9 cellular contexts compared by ENCODE assay signal in the genomic region with DNA sequence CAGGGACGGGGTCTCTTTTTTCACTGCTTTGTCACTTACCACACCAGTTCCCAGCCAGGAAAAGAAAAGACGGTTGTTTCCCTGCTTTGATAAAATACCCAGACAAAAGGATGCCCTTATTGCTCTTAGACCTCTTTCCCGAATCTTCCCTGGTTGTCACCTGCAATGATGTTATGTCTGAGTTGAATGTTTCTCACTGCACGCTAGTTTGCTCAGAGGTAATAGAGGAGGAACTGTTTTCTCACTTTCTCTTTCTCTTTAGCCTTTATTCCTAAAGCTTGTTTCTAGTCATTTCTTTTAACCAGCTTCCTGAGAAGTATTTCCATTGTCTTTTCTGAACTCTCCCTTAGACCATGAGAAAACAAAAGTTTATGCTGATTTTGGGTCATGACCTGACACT. TPM values are rescaled to one million over a fixed set of nuclear protein-coding genes. Genes with fewer than 3 reads are reported as not detected.
DNase-seq lines count a peak whose midpoint lies in the region; ATAC-seq and TF ChIP-seq lines count a peak whose summit lies in the region.
"Had no signal": no experiment of that assay in that cellular context is flagged by ENCODE, and none has a peak within 500 bp of the region (broad histone marks: within the 10 kb centered on the region; RNA-seq: fewer than 3 reads in every experiment).

No MANE protein-coding gene starts in this region.

- H3K27ac Mint-ChIP-seq in central memory CD8-positive, alpha-beta T cell (ENCODE audit: low read depth), result peak overlapping the region; percentile 87

- peak overlapping the region; percentile 43 for H3K4me3 ChIP-seq in GM06990 (replicated peaks; ENCODE audit: low read depth, low read length)
- H3K4me3 ChIP-seq in A673 (ENCODE audit: low read depth, low read length, poor library complexity, severe bottlenecking), result no peak overlapping the region

- peaks cover 7% of the 10 kb centered on the region for H3K4me1 Mint-ChIP-seq in central memory CD8-positive, alpha-beta T cell

- DNase-seq in GM06990 (ENCODE audit: extremely low read depth, insufficient read length) (no peak), A673 (ENCODE audit: low spot score) (no peak), NCI-H510A (lab: John Stamatoyannopoulos, UW) (no peak), NCI-H2171 treated with DMSO at 0.1 percent for 48 hours (lab: John Stamatoyannopoulos, UW) (no peak), DMS 273 treated with DMSO at 0.1 percent for 48 hours (lab: John Stamatoyannopoulos, UW) (no peak)
- DNase-seq in central memory CD8-positive, alpha-beta T cell (ENCODE audit: low spot score in 2 of 2), result no peak
- DNase-seq: NCI-H2029 had no signal

- no peaks in the 10 kb centered on the region for H3K4me1 ChIP-seq in A673 (ENCODE audit: insufficient read depth, low read length, poor library complexity, severe bottlenecking)

- H3K27me3 Mint-ChIP-seq in central memory CD8-positive, alpha-beta T cell, result no peaks in the 10 kb centered on the region

- ATAC-seq in GM19397 (IDR thresholded peaks at IDR 0.05; ENCODE audit: unreplicated experiment) (peak; percentile 73), HG03135 (IDR thresholded peaks at IDR 0.05; ENCODE audit: unreplicated experiment) (peak; percentile 62)
- ATAC-seq in central memory CD8-positive, alpha-beta T cell (replicated peaks; ENCODE audit: extremely low read depth, poor library complexity, severe bottlenecking), result no peak

- no peaks in the 10 kb centered on the region for H3K27me3 ChIP-seq in GM06990 (replicated peaks; ENCODE audit: control insufficient read depth, insufficient read depth, low read length)
- H3K27me3 ChIP-seq in A673 (replicated peaks; ENCODE audit: insufficient read depth, low read depth, low read length, poor library complexity), result no peaks in the 10 kb centered on the region

- H3K36me3 ChIP-seq in GM06990 (ENCODE audit: control insufficient read depth, insufficient read depth, low read length) (peaks cover 2% of the 10 kb centered on the region), A673 (ENCODE audit: insufficient read depth, low read length, poor library complexity, severe bottlenecking) (no peaks in the 10 kb centered on the region)

- no peak overlapping the region for H3K27ac ChIP-seq in A673 (ENCODE audit: low read depth, low read length, poor library complexity, severe bottlenecking)

- CTCF ChIA-PET in A673 (lab: Charles Lee), result no interaction called here

- intact Hi-C loops in A673 (cut with micrococcal nuclease; ENCODE audit: unreplicated experiment), result no loop called here

- no peaks in the 10 kb centered on the region for H3K36me3 Mint-ChIP-seq in central memory CD8-positive, alpha-beta T cell (ENCODE audit: insufficient read depth)

- H3K9me3 Mint-ChIP-seq in central memory CD8-positive, alpha-beta T cell, result no peaks in the 10 kb centered on the region

- TF ChIP-seq CTCF in GM06990 (IDR thresholded peaks at IDR 0.05; ENCODE audit: insufficient read depth, low read length, poor library complexity, severe bottlenecking) (no peak), A673 (conservative IDR thresholded peaks at IDR 0.05; ENCODE audit: low read depth, low read length) (no peak)

- peak overlapping the region; percentile 65 for H3K4me3 Mint-ChIP-seq in central memory CD8-positive, alpha-beta T cell

- BruUV-seq in A673 (replicated peaks; lab: Mats Ljungman, UMichigan), result no TSS peak

- POLR2A ChIA-PET in A673 (lab: Charles Lee; ENCODE audit: low non-redundant PET), result no interaction called here

- no peaks in the 10 kb centered on the region for H3K9me3 ChIP-seq in A673 (ENCODE audit: low read depth, low read length, poor library complexity, severe bottlenecking)

RNA-seq across cellular contexts. Expression of a gene that starts 32.9 kb away (rescaled TPM):
- total RNA-seq in A673 (2021), result 0.70 and 0.84 TPM in 2 replicates
